In genomic region chr5:170121321-170121720, GRCh38 we compare ENCODE assay signal across 25 cellular contexts. TPM values are rescaled to one million over a fixed set of nuclear protein-coding genes. Genes with fewer than 3 reads are reported as not detected.
DNase-seq lines count a peak whose midpoint lies in the region; ATAC-seq, FAIRE-seq and TF ChIP-seq lines count a peak whose summit lies in the region.
"Had no signal": no experiment of that assay in that cellular context is flagged by ENCODE, and none has a peak within 500 bp of the region (broad histone marks: within the 10 kb centered on the region; RNA-seq: fewer than 3 reads in every experiment).

No MANE protein-coding gene starts in this region.

- intact Hi-C loops in heart right ventricle (cut with DNase I), result no loop called here

- H3K27ac ChIP-seq in astrocyte (ENCODE audit: low read depth, low read length) (no peak overlapping the region), heart right ventricle (no peak overlapping the region)
- H3K27ac ChIP-seq: cardiac muscle cell, left lung, tibial nerve had no signal

- TF ChIP-seq CTCF in astrocyte (IDR thresholded peaks at IDR 0.05; ENCODE audit: insufficient read depth, low read depth, low read length) (no peak), fibroblast of the aortic adventitia (IDR thresholded peaks at IDR 0.05; ENCODE audit: insufficient read depth, low read length) (no peak), heart right ventricle (IDR thresholded peaks at IDR 0.05) (no peak)

- no peaks in the 10 kb centered on the region for H3K9me3 ChIP-seq in astrocyte (ENCODE audit: insufficient read depth, low read depth, low read length)
- peaks cover 0 to 15% (median 6%) of the 10 kb centered on the region in 11 donors for H3K9me3 ChIP-seq in heart right ventricle

- H3K27ac Mint-ChIP-seq in astrocyte (ENCODE audit: unreplicated experiment), result peak overlapping the region; percentile 41
- H3K27ac Mint-ChIP-seq: activated naive CD4-positive, alpha-beta T cell treated with anti-CD3 and anti-CD28 coated beads, Interleukin-2, amount 50 U/mL, for 24 hours; CD4-positive, CD25-positive, alpha-beta regulatory T cell had no signal

- no peak overlapping the region for H3K4me3 Mint-ChIP-seq in astrocyte (ENCODE audit: unreplicated experiment)
- H3K4me3 Mint-ChIP-seq: activated naive CD4-positive, alpha-beta T cell treated with anti-CD3 and anti-CD28 coated beads, Interleukin-2, amount 50 U/mL, for 24 hours; CD4-positive, CD25-positive, alpha-beta regulatory T cell had no signal

- H2AFZ ChIP-seq in astrocyte (ENCODE audit: low read depth, low read length), result peak overlapping the region; percentile 39

- H3K79me2 ChIP-seq in astrocyte (ENCODE audit: insufficient read depth, low read length), result no peaks in the 10 kb centered on the region

- peak overlapping the region; percentile 2 for H3K4me2 ChIP-seq in astrocyte (ENCODE audit: low read length)

- peaks cover 9% of the 10 kb centered on the region for H3K27me3 Mint-ChIP-seq in astrocyte (ENCODE audit: low read depth, unreplicated experiment)

- ATAC-seq in heart right ventricle (no peak), GM18861 (IDR thresholded peaks at IDR 0.05; ENCODE audit: unreplicated experiment) (no peak)
- ATAC-seq: left lung, right cardiac atrium had no signal

- H4K20me1 ChIP-seq in astrocyte (ENCODE audit: insufficient read depth, low read length), result no peaks in the 10 kb centered on the region

- H3K27me3 ChIP-seq in astrocyte (ENCODE audit: insufficient read depth, low read length) (no peaks in the 10 kb centered on the region), heart right ventricle (peaks cover 0 to 7% (median 0%) of the 10 kb centered on the region in 7 donors)
- H3K27me3 ChIP-seq: cardiac muscle cell, left lung, tibial nerve had no signal

- H3K36me3 ChIP-seq in astrocyte (ENCODE audit: insufficient read depth, low read length), result no peaks in the 10 kb centered on the region
- H3K36me3 ChIP-seq in heart right ventricle, result no peaks in the 10 kb centered on the region
- H3K36me3 ChIP-seq: cardiac muscle cell, left lung, tibial nerve had no signal

- FAIRE-seq in astrocyte (lab: Jason Lieb, UNC), result no peak
- FAIRE-seq: frontal cortex had no signal

- no peak overlapping the region for H3K4me3 ChIP-seq in astrocyte (ENCODE audit: insufficient read depth, low read depth, low read length)
- H3K4me3 ChIP-seq in fibroblast of the aortic adventitia (ENCODE audit: low read depth, low read length), result no peak overlapping the region
- no peak overlapping the region for H3K4me3 ChIP-seq in heart right ventricle
- H3K4me3 ChIP-seq: cardiac muscle cell, left lung, tibial nerve had no signal

- no peaks in the 10 kb centered on the region for H3K36me3 Mint-ChIP-seq in astrocyte (ENCODE audit: low read depth, unreplicated experiment)

- H3K9me3 Mint-ChIP-seq in astrocyte (ENCODE audit: unreplicated experiment), result no peaks in the 10 kb centered on the region
- H3K9me3 Mint-ChIP-seq: activated naive CD4-positive, alpha-beta T cell treated with anti-CD3 and anti-CD28 coated beads, Interleukin-2, amount 50 U/mL, for 24 hours had no signal

- peaks cover 13% of the 10 kb centered on the region for H3K4me1 Mint-ChIP-seq in astrocyte (ENCODE audit: low read depth, unreplicated experiment)
- H3K4me1 Mint-ChIP-seq: activated naive CD4-positive, alpha-beta T cell treated with anti-CD3 and anti-CD28 coated beads, Interleukin-2, amount 50 U/mL, for 24 hours; CD4-positive, CD25-positive, alpha-beta regulatory T cell had no signal

- H3K4me1 ChIP-seq in astrocyte (ENCODE audit: insufficient read depth, low read length) (no peaks in the 10 kb centered on the region), heart right ventricle (no peaks in the 10 kb centered on the region)
- H3K4me1 ChIP-seq: left lung, tibial nerve had no signal

- no peak overlapping the region for H3K9ac ChIP-seq in astrocyte (ENCODE audit: low read length)

- WGBS in heart right ventricle, 2 donors, result 71 to 73% methylated on average over 7 of the region's 7 CpGs

- DNase-seq in activated CD8-positive, alpha-beta memory T cell treated with anti-CD3 and anti-CD28 coated beads for 24 hours, result peak; percentile 15
- DNase-seq in activated CD8-positive, alpha-beta memory T cell treated with anti-CD3 and anti-CD28 coated beads, Interleukin-2, amount 50 U/mL, for 4 hours, result no peak
- no peak for DNase-seq in astrocyte (ENCODE audit: low read depth)
- DNase-seq in fibroblast of the aortic adventitia (ENCODE audit: low read depth), result peak; percentile 64
- peak; percentile 49 for DNase-seq in stromal cell of bone marrow (ENCODE audit: low read depth)
- DNase-seq in heart right ventricle, result no peak
- no peak for DNase-seq in LoVo (ENCODE audit: low spot score)
- DNase-seq: 8988T; activated CD4-positive, alpha-beta T cell treated with anti-CD3 and anti-CD28 coated beads, Interleukin-2, amount 50 U/mL, for 1 hour; activated T-cell treated with anti-CD3 and anti-CD28 coated beads for 4 hours; CD4-positive, CD25-positive, alpha-beta regulatory T cell; DMS53; left lung; MV-4-11; NCI-H1930; NCI-H446 treated with DMSO at 0.1 percent for 48 hours; right cardiac atrium; RPMI8226; stimulated activated naive CD4-positive, alpha-beta T cell treated with Interleukin-2 at 50 U/mL for 16 hours had no signal

RNA-seq across cellular contexts. Expression of gene FOXI1, which starts 15.6 kb away (rescaled TPM):
- total RNA-seq in astrocyte (not detected in 2 replicates), fibroblast of the aortic adventitia (ENCODE audit: low replicate concordance) (not detected in 2 replicates), heart right ventricle (not detected)
- not detected for polyA plus RNA-seq in heart right ventricle
- total RNA-seq: cardiac muscle cell; CD4-positive, CD25-positive, alpha-beta regulatory T cell; frontal cortex; H4; left lung; right cardiac atrium had no signal
- polyA plus RNA-seq: cardiac muscle cell; CD4-positive, CD25-positive, alpha-beta regulatory T cell; right cardiac atrium had no signal

Comparison
In these comparisons a context has a peak if more than half of its experiments do, and no peak if none do; other contexts are left out.
1. DNase-seq: peak in activated CD8-positive, alpha-beta memory T cell treated with anti-CD3 and anti-CD28 coated beads for 24 hours (single experiment), fibroblast of the aortic adventitia (single experiment) and stromal cell of bone marrow (single experiment); none in activated CD8-positive, alpha-beta memory T cell treated with anti-CD3 and anti-CD28 coated beads, Interleukin-2, amount 50 U/mL, for 4 hours (single experiment), astrocyte (single experiment), heart right ventricle (0 of 2) and LoVo (single experiment).